Comparison of ENCODE assay signal across 7 cellular contexts in the genomic region with DNA sequence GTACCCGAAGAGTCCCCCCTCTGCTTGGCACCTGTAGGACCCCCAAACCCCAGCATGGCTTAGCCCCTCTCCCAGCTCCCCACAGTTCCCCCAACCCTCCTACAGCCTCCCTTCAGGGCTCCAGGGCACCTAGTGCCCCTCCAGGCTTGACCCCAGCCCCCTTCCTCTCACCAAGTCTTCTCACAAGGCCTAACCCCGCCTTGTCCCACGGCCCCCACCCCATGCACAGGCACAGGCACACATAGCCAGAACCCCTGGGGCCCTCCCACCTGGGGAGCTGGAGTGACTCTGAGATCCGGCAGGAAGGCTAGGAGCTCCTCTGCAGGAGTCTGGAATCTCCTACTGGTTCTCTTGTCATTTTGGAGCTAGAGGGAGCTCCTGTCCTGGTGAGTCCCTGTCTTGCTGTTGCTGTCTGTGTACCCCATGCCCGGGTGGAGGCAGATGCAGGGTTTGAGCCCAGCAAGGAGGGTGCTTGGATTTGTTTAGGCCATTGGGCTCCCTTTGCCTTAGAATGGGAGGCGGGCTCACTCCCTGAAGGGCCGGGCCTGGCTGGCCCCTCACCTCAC. TPM values are rescaled to one million over a fixed set of nuclear protein-coding genes. Genes with fewer than 3 reads are reported as not detected.
DNase-seq lines count a peak whose midpoint lies in the region; ATAC-seq and TF ChIP-seq lines count a peak whose summit lies in the region.

No MANE protein-coding gene starts in this region.

- peaks cover 36 to 85% of the 10 kb centered on the region in 2 experiments for H3K79me1 ChIP-seq in IMR-90 (ENCODE audit: low read depth in 1 of 2, low read length in 2 of 2)

- peaks cover 11% of the 10 kb centered on the region for H3K9me1 ChIP-seq in IMR-90 (ENCODE audit: insufficient read depth, low read length)

- no peak overlapping the region for H4K91ac ChIP-seq in IMR-90 (ENCODE audit: insufficient read depth, low read depth, low read length)

- H3K4ac ChIP-seq in IMR-90 (ENCODE audit: low read depth, low read length), result no peak overlapping the region

- in situ Hi-C loops in IMR-90 (cut with MboI; ENCODE audit: low sequenced_read_pairs), result loop anchor here (10.0 kb wide), 1 partner anchor 119 kb away; no protein-coding TSS in a partner anchor

- ATAC-seq in IMR-90 (ENCODE audit: low read depth), result no peak; the same call in 1 of the 2 replicates
- ATAC-seq in HG03139 (IDR thresholded peaks at IDR 0.05; ENCODE audit: unreplicated experiment), result no peak

- no peak overlapping the region for H2BK120ac ChIP-seq in IMR-90 (ENCODE audit: low read depth, low read length)

- no peak for DNase-seq in IMR-90
- no peak for DNase-seq in adipocyte (ENCODE audit: low read depth)
- DNase-seq in iPS-NIHi7 (ENCODE audit: extremely low spot score), result peak; percentile 41
- no peak for DNase-seq in NCI-H1436 treated with DMSO at 0.1 percent for 48 hours (lab: John Stamatoyannopoulos, UW)
- DNase-seq in NCI-H1436 (lab: John Stamatoyannopoulos, UW), result no peak

- H3K23ac ChIP-seq in IMR-90 (ENCODE audit: low read depth, low read length), result no peak overlapping the region

- TF ChIP-seq POLR2A in IMR-90 (IDR thresholded peaks at IDR 0.05; ENCODE audit: low read depth, low read length), result no peak

- H2BK20ac ChIP-seq in IMR-90 (ENCODE audit: low read depth, low read length), result no peak overlapping the region

- H2BK15ac ChIP-seq in IMR-90 (ENCODE audit: low read depth, low read length), result no peak overlapping the region

- no TSS peak for BruUV-seq in IMR-90 (replicated peaks; lab: Mats Ljungman, UMichigan)

- no peak overlapping the region for H3K27ac ChIP-seq in IMR-90 (ENCODE audit: insufficient read depth, low read length)
- peak overlapping the region; percentile 71 for H3K27ac ChIP-seq in stomach smooth muscle (ENCODE audit: low read length)

- intact Hi-C loops in IMR-90 (cut with micrococcal nuclease), result loop anchor here (1.0 to 5.0 kb wide), 3 partner anchors 69 to 122 kb away; no protein-coding TSS in a partner anchor

- H2AFZ ChIP-seq in IMR-90 (replicated peaks; ENCODE audit: low read length, poor library complexity), result no peak overlapping the region

- H3K27me3 ChIP-seq in IMR-90 (ENCODE audit: control insufficient read depth, insufficient read depth, low read length) (no peaks in the 10 kb centered on the region), adipocyte (replicated peaks; ENCODE audit: control insufficient read depth, insufficient read depth, low read length) (no peaks in the 10 kb centered on the region), stomach smooth muscle (ENCODE audit: control insufficient read depth in 1 of 2, insufficient read depth in 2 of 2, low read length in 2 of 2) (no peaks in the 10 kb centered on the region)

- peak overlapping the region; percentile 35 for H2AK9ac ChIP-seq in IMR-90 (replicated peaks; ENCODE audit: low read depth, low read length, poor library complexity)

- peak overlapping the region; percentile 44 for H2AK5ac ChIP-seq in IMR-90 (ENCODE audit: low read depth, low read length)

- H3K4me2 ChIP-seq in IMR-90 (ENCODE audit: low read depth, low read length), result no peak overlapping the region; the same call in 1 of the 2 replicates

- no peak overlapping the region for H3K4me3 ChIP-seq in IMR-90 (ENCODE audit: insufficient read depth, low read depth, low read length)
- H3K4me3 ChIP-seq in adipocyte (ENCODE audit: low read length), result peak overlapping the region; percentile 64
- peak overlapping the region; percentile 37 to 66 for H3K4me3 ChIP-seq in stomach smooth muscle (ENCODE audit: low read length in 2 of 2)

- H3K9me3 ChIP-seq in IMR-90 (ENCODE audit: control insufficient read depth, insufficient read depth, low read length) (0 out of 2 replicates have a peak, but pooled peaks cover 2% of the 10 kb centered on the region), adipocyte (ENCODE audit: control insufficient read depth, low read length) (peaks cover 5% of the 10 kb centered on the region), stomach smooth muscle (ENCODE audit: control insufficient read depth in 2 of 2, low read length in 2 of 2) (no peaks in the 10 kb centered on the region)

- no peak for TF ChIP-seq CTCF in IMR-90 (conservative IDR thresholded peaks at IDR 0.05; ENCODE audit: low read depth, low read length)

- POLR2A ChIA-PET in IMR-90 (lab: Charles Lee; ENCODE audit: unreplicated experiment), result no interaction called here

- no peak overlapping the region for H3K14ac ChIP-seq in IMR-90 (replicated peaks; ENCODE audit: low read depth, low read length)

- TF ChIP-seq RAD21 in IMR-90 (IDR thresholded peaks at IDR 0.05; ENCODE audit: low read length), result no peak

- no peak overlapping the region for H2BK5ac ChIP-seq in IMR-90 (ENCODE audit: low read depth, low read length, poor library complexity, severe bottlenecking)

- H3K9ac ChIP-seq in IMR-90 (ENCODE audit: low read depth, low read length), result no peak overlapping the region
- H3K9ac ChIP-seq in adipocyte (ENCODE audit: low read length), result peak overlapping the region; percentile 89
- H3K9ac ChIP-seq in stomach smooth muscle (ENCODE audit: low read length in 2 of 2), result peak overlapping the region; percentile 51 to 59

- H3K36me3 ChIP-seq in IMR-90 (ENCODE audit: control insufficient read depth, insufficient read depth, low read length), result no peaks in the 10 kb centered on the region
- H3K36me3 ChIP-seq in adipocyte (ENCODE audit: control insufficient read depth, insufficient read depth, low read length, severe bottlenecking), result no peaks in the 10 kb centered on the region
- no peaks in the 10 kb centered on the region for H3K36me3 ChIP-seq in stomach smooth muscle (ENCODE audit: control insufficient read depth in 2 of 2, insufficient read depth in 2 of 2, low read length in 2 of 2)

- CTCF ChIA-PET in IMR-90 (lab: Yijun Ruan, JAX), result no interaction called here

- 70% methylated on average over 2 of the region's 7 CpGs; no CpG with 5 or more reads in 1 of the 2 experiments for WGBS in IMR-90 (ENCODE audit: extremely low coverage in 2 of 2, insufficient read length in 1 of 2), 2 experiments

- H4K20me1 ChIP-seq in IMR-90 (ENCODE audit: insufficient read depth, low read length), result peaks cover 38% of the 10 kb centered on the region

- H3K18ac ChIP-seq in IMR-90 (ENCODE audit: low read depth, low read length), result no peak overlapping the region

- H3K56ac ChIP-seq in IMR-90 (ENCODE audit: extremely low read depth, insufficient read depth, low read length), result no peak overlapping the region

- no peak overlapping the region for H4K5ac ChIP-seq in IMR-90 (ENCODE audit: low read depth, low read length)

- peak overlapping the region in 1 of 2 experiments; percentile 23; a peak in 2 of 4 replicates for H4K8ac ChIP-seq in IMR-90 (ENCODE audit: low read depth in 2 of 2, low read length in 2 of 2)

- dilution Hi-C loops in IMR-90 (cut with HindIII; ENCODE audit: low sequenced_read_pairs, unreplicated experiment), result no loop called here

- H3K4me1 ChIP-seq in IMR-90 (ENCODE audit: control insufficient read depth, insufficient read depth, low read length), result peaks cover 10% of the 10 kb centered on the region
- H3K4me1 ChIP-seq in adipocyte (ENCODE audit: control insufficient read depth, insufficient read depth, low read length), result peaks cover 72% of the 10 kb centered on the region
- H3K4me1 ChIP-seq in stomach smooth muscle (ENCODE audit: control insufficient read depth, insufficient read depth, low read length), result peaks cover 46% of the 10 kb centered on the region

TF ChIP-seq in IMR-90, 13 proteins besides CTCF, POLR2A, EP300 and RAD21:
- TF ChIP-seq NFE2L2 (IDR thresholded peaks at IDR 0.05; ENCODE audit: low read depth, low read length) (no peak), RCOR1 (IDR thresholded peaks at IDR 0.05; ENCODE audit: insufficient replicate concordance, low read length) (no peak), MAZ (IDR thresholded peaks at IDR 0.05; ENCODE audit: borderline replicate concordance, low read depth, low read length) (no peak), MAFK (IDR thresholded peaks at IDR 0.05; ENCODE audit: low read depth, low read length) (no peak), MXI1 (IDR thresholded peaks at IDR 0.05; ENCODE audit: borderline replicate concordance, low read depth, low read length) (no peak), CEBPB (IDR thresholded peaks at IDR 0.05; ENCODE audit: low read depth, low read length) (no peak), USF2 (IDR thresholded peaks at IDR 0.05; ENCODE audit: low read depth, low read length) (no peak), SMC3 (IDR thresholded peaks at IDR 0.05; ENCODE audit: low read depth, low read length) (no peak), FOS (IDR thresholded peaks at IDR 0.05; ENCODE audit: low read depth, low read length) (no peak), BHLHE40 (IDR thresholded peaks at IDR 0.05; ENCODE audit: low read depth, low read length) (no peak), CHD1 (IDR thresholded peaks at IDR 0.05; ENCODE audit: low read depth, low read length) (no peak), RFX5 (IDR thresholded peaks at IDR 0.05; ENCODE audit: low read depth, low read length) (no peak)
- TF ChIP-seq, protein P1, sequence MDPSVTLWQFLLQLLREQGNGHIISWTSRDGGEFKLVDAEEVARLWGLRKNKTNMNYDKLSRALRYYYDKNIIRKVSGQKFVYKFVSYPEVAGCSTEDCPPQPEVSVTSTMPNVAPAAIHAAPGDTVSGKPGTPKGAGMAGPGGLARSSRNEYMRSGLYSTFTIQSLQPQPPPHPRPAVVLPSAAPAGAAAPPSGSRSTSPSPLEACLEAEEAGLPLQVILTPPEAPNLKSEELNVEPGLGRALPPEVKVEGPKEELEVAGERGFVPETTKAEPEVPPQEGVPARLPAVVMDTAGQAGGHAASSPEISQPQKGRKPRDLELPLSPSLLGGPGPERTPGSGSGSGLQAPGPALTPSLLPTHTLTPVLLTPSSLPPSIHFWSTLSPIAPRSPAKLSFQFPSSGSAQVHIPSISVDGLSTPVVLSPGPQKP (IDR thresholded peaks at IDR 0.05; ENCODE audit: borderline replicate concordance, low read depth, low read length), result no peak

RNA-seq across cellular contexts. Expression of gene KLF13, which starts 39.6 kb away (rescaled TPM):
- total RNA-seq in IMR-90 (2012; rRNA removed), result 9.5 and 10.8 TPM in 2 replicates
- polyA plus RNA-seq in IMR-90 (2012; rRNA removed), result 10.6 and 11.8 TPM in 2 replicates
- polyA plus RNA-seq in IMR-90 (2012; cell fraction: cytosol; rRNA removed), result 4.8 and 6.4 TPM in 2 replicates
- 5.8 and 7.8 TPM in 2 replicates for polyA plus RNA-seq in IMR-90 (2012; cell fraction: nucleus; rRNA removed; ENCODE audit: low replicate concordance)
